ENCODE assay signal across 22 cellular contexts in the genomic region with DNA sequence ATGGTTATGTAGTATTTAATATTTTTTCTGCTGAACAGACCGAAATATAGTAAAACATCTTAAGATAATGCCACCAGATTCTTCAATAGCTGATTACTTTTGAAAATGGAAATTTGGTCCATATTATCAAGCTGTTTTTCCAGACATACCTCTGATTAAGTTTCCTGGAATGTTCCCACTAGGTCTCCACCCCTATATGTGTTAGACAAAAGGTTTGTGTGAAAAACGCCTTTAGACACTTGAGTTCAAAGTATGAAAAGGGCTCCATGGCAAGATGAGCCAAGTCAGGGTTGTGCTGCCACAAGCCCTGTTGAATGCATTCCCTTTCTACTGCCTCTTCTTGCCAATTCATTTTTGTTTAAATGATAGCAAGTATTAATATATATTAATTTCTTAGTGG. TPM values are rescaled to one million over a fixed set of nuclear protein-coding genes. Genes with fewer than 3 reads are reported as not detected.
DNase-seq lines count a peak whose midpoint lies in the region; ATAC-seq and TF ChIP-seq lines count a peak whose summit lies in the region.
"Had no signal": no experiment of that assay in that cellular context is flagged by ENCODE, and none has a peak within 500 bp of the region (broad histone marks: within the 10 kb centered on the region; RNA-seq: fewer than 3 reads in every experiment).

No MANE protein-coding gene starts in this region.

- H3K9ac ChIP-seq in smooth muscle cell (ENCODE audit: low read depth), result no peak overlapping the region
- H3K9ac ChIP-seq: KMS-11 had no signal

- peak overlapping the region; percentile 53 for H3K4me2 ChIP-seq in smooth muscle cell
- H3K4me2 ChIP-seq: KMS-11 had no signal

- no peaks in the 10 kb centered on the region for H4K20me1 ChIP-seq in smooth muscle cell (ENCODE audit: low read depth)

- peaks cover 30% of the 10 kb centered on the region for H3K4me1 ChIP-seq in foreskin keratinocyte
- peaks cover 6% of the 10 kb centered on the region for H3K4me1 ChIP-seq in smooth muscle cell (ENCODE audit: low read depth)
- H3K4me1 ChIP-seq in left ventricle myocardium inferior, result no peaks in the 10 kb centered on the region

- POLR2A ChIA-PET in activated CD4-positive, alpha-beta T cell treated with anti-CD3 and anti-CD28 coated beads, Interleukin-2, amount 10 ng/mL, durations not matched to agents 7 days and 5 days (lab: Charles Lee), result interaction anchor here (0.5 to 0.6 kb wide), 2 partner anchors 41 to 65 kb away, joined by 3 read pairs; no protein-coding TSS in a partner anchor

- H3K79me2 ChIP-seq in smooth muscle cell (ENCODE audit: low read depth), result peaks cover 12% of the 10 kb centered on the region

- ATAC-seq in foreskin keratinocyte, result peak; percentile 84
- ATAC-seq in activated T-helper 17 cell treated with anti-CD3 and anti-CD28 coated beads, Interleukin-2, amount 50 U/mL, for 72 hours (replicated peaks), result no peak
- ATAC-seq: HCT116; left lobe of liver; naive thymus-derived CD8-positive, alpha-beta T cell; Panc1 had no signal

- H2AFZ ChIP-seq in smooth muscle cell (ENCODE audit: low read depth), result no peak overlapping the region

- peaks cover 53% of the 10 kb centered on the region for H3K36me3 Mint-ChIP-seq in activated CD4-positive, alpha-beta T cell treated with anti-CD3 and anti-CD28 coated beads, Interleukin-2, amount 10 ng/mL, durations not matched to agents 7 days and 5 days (ENCODE audit: low read depth)
- peaks cover 94% of the 10 kb centered on the region for H3K36me3 Mint-ChIP-seq in activated T-helper 17 cell treated with anti-CD3 and anti-CD28 coated beads, Interleukin-2, amount 50 U/mL, for 72 hours (ENCODE audit: low read depth)

- H3F3A ChIP-seq in smooth muscle cell (ENCODE audit: low read depth), result no peaks in the 10 kb centered on the region

- H3K4me1 Mint-ChIP-seq in activated CD4-positive, alpha-beta T cell treated with anti-CD3 and anti-CD28 coated beads, Interleukin-2, amount 10 ng/mL, durations not matched to agents 7 days and 5 days, result peaks cover 13% of the 10 kb centered on the region
- peaks cover 7% of the 10 kb centered on the region for H3K4me1 Mint-ChIP-seq in activated T-helper 17 cell treated with anti-CD3 and anti-CD28 coated beads, Interleukin-2, amount 50 U/mL, for 72 hours

- H3K36me3 ChIP-seq in smooth muscle cell (ENCODE audit: low read depth), result peaks cover 12% of the 10 kb centered on the region
- H3K36me3 ChIP-seq in left ventricle myocardium inferior, result peaks cover 96% of the 10 kb centered on the region

- H3K27me3 Mint-ChIP-seq in activated CD4-positive, alpha-beta T cell treated with anti-CD3 and anti-CD28 coated beads, Interleukin-2, amount 10 ng/mL, durations not matched to agents 7 days and 5 days, result no peaks in the 10 kb centered on the region
- no peaks in the 10 kb centered on the region for H3K27me3 Mint-ChIP-seq in activated T-helper 17 cell treated with anti-CD3 and anti-CD28 coated beads, Interleukin-2, amount 50 U/mL, for 72 hours
- H3K27me3 Mint-ChIP-seq: CD4-positive, alpha-beta memory T cell; naive thymus-derived CD8-positive, alpha-beta T cell had no signal

- CTCF ChIA-PET in activated CD4-positive, alpha-beta T cell treated with anti-CD3 and anti-CD28 coated beads, Interleukin-2, amount 10 ng/mL, durations not matched to agents 7 days and 5 days (lab: Charles Lee), result interaction anchor here (1.6 kb wide), 1 partner anchor 10 kb away, joined by 4 read pairs; no protein-coding TSS in a partner anchor

- DNase-seq in activated CD4-positive, alpha-beta T cell treated with anti-CD3 and anti-CD28 coated beads, Interleukin-2, amount 10 ng/mL, durations not matched to agents 7 days and 5 days, result no peak
- no peak for DNase-seq in activated CD4-positive, alpha-beta T cell treated with anti-CD3 and anti-CD28 coated beads for 4 hours
- DNase-seq in astrocyte of the hippocampus (ENCODE audit: low read depth, low spot score) (peak; percentile 82), foreskin keratinocyte (peak; percentile 90 to 95), smooth muscle cell (lab: John Stamatoyannopoulos, UW; ENCODE audit: unreplicated experiment) (no peak), UCSD-AML1 (lab: John Stamatoyannopoulos, UW; ENCODE audit: unreplicated experiment) (no peak), left ventricle myocardium inferior (no peak)
- DNase-seq: 8988T; activated effector memory CD4-positive, alpha-beta T cell treated with Interleukin-2 at 50 U/mL for 16 hours; CD4-positive, alpha-beta memory T cell; naive thymus-derived CD8-positive, alpha-beta T cell; NCI-H1694; NCI-H524; stimulated activated CD4-positive, alpha-beta T cell treated with anti-CD3 and anti-CD28 coated beads, Interleukin-1b, Interleukin-23, amount 100 ng/mL, for 48 hours; WERI-Rb-1 had no signal

- peak overlapping the region; percentile 41 for H3K27ac Mint-ChIP-seq in activated CD4-positive, alpha-beta T cell treated with anti-CD3 and anti-CD28 coated beads, Interleukin-2, amount 10 ng/mL, durations not matched to agents 7 days and 5 days
- no peak overlapping the region for H3K27ac Mint-ChIP-seq in activated T-helper 17 cell treated with anti-CD3 and anti-CD28 coated beads, Interleukin-2, amount 50 U/mL, for 72 hours
- H3K27ac Mint-ChIP-seq: brain had no signal

- no peaks in the 10 kb centered on the region for H3K9me3 Mint-ChIP-seq in activated CD4-positive, alpha-beta T cell treated with anti-CD3 and anti-CD28 coated beads, Interleukin-2, amount 10 ng/mL, durations not matched to agents 7 days and 5 days
- H3K9me3 Mint-ChIP-seq in activated T-helper 17 cell treated with anti-CD3 and anti-CD28 coated beads, Interleukin-2, amount 50 U/mL, for 72 hours, result no peaks in the 10 kb centered on the region
- H3K9me3 Mint-ChIP-seq: CD4-positive, alpha-beta memory T cell; naive thymus-derived CD8-positive, alpha-beta T cell had no signal

- no peaks in the 10 kb centered on the region for H3K27me3 ChIP-seq in foreskin keratinocyte
- no peaks in the 10 kb centered on the region for H3K27me3 ChIP-seq in smooth muscle cell (ENCODE audit: low read depth)
- H3K27me3 ChIP-seq in left ventricle myocardium inferior (ENCODE audit: low read depth), result no peaks in the 10 kb centered on the region
- H3K27me3 ChIP-seq: suprapubic skin had no signal

- 76% methylated on average over 2 of the region's 2 CpGs for WGBS in smooth muscle cell (ENCODE audit: low lambda C conversion rate)

- TF ChIP-seq CTCF in foreskin keratinocyte (conservative IDR thresholded peaks at IDR 0.05), result no peak
- TF ChIP-seq CTCF in smooth muscle cell (IDR thresholded peaks at IDR 0.05; ENCODE audit: borderline replicate concordance, insufficient read depth, poor library complexity, severe bottlenecking), result no peak
- no peak for TF ChIP-seq CTCF in left ventricle myocardium inferior (IDR thresholded peaks at IDR 0.05; ENCODE audit: borderline replicate concordance)

- no peaks in the 10 kb centered on the region for H3K9me3 ChIP-seq in smooth muscle cell (replicated peaks; ENCODE audit: low read depth)
- no peaks in the 10 kb centered on the region for H3K9me3 ChIP-seq in left ventricle myocardium inferior (replicated peaks)
- H3K9me3 ChIP-seq: suprapubic skin had no signal

- intact Hi-C loops in left ventricle myocardium inferior (cut with micrococcal nuclease), result no loop called here

- H3K27ac ChIP-seq in foreskin keratinocyte (peak overlapping the region; percentile 86), smooth muscle cell (ENCODE audit: low read depth) (peak overlapping the region; percentile 70), left ventricle myocardium inferior (replicated peaks) (no peak overlapping the region)
- H3K27ac ChIP-seq: KMS-11, WERI-Rb-1 had no signal

- H3K4me3 ChIP-seq in smooth muscle cell, result no peak overlapping the region
- no peak overlapping the region for H3K4me3 ChIP-seq in left ventricle myocardium inferior
- H3K4me3 ChIP-seq: suprapubic skin had no signal

- no peak overlapping the region for H3K4me3 Mint-ChIP-seq in activated CD4-positive, alpha-beta T cell treated with anti-CD3 and anti-CD28 coated beads, Interleukin-2, amount 10 ng/mL, durations not matched to agents 7 days and 5 days
- no peak overlapping the region for H3K4me3 Mint-ChIP-seq in activated T-helper 17 cell treated with anti-CD3 and anti-CD28 coated beads, Interleukin-2, amount 50 U/mL, for 72 hours
- H3K4me3 Mint-ChIP-seq: brain; CD4-positive, alpha-beta memory T cell; naive thymus-derived CD8-positive, alpha-beta T cell had no signal

RNA-seq across cellular contexts. Expression of a gene that starts 52.7 kb away (rescaled TPM):
- 10 to 100 TPM; 34.8 to 38.8 TPM for total RNA-seq in activated CD4-positive, alpha-beta T cell treated with anti-CD3 and anti-CD28 coated beads, Interleukin-2, amount 10 ng/mL, durations not matched to agents 7 days and 5 days
- total RNA-seq in foreskin keratinocyte (29.7 and 29.8 TPM in 2 replicates), smooth muscle cell (19.6 and 29.4 TPM in 2 replicates), left ventricle myocardium inferior (24.7 TPM)
- polyA plus RNA-seq in foreskin keratinocyte (22.0 and 26.5 TPM in 2 replicates), smooth muscle cell (42.5 and 43.0 TPM in 2 replicates)
- 100 to 1,000 TPM in 1 of 2 donors, 10 to 100 TPM in 1; 62.0 to 135 TPM for total RNA-seq in activated T-helper 17 cell treated with anti-CD3 and anti-CD28 coated beads, Interleukin-2, amount 50 U/mL, for 72 hours

Comparison
In these comparisons a context has a peak if more than half of its experiments do, and no peak if none do; other contexts are left out.
1. DNase-seq: peak in astrocyte of the hippocampus (single experiment) and foreskin keratinocyte (2 of 2); none in activated CD4-positive, alpha-beta T cell treated with anti-CD3 and anti-CD28 coated beads, Interleukin-2, amount 10 ng/mL, durations not matched to agents 7 days and 5 days (single experiment), activated CD4-positive, alpha-beta T cell treated with anti-CD3 and anti-CD28 coated beads for 4 hours (0 of 2), smooth muscle cell (single experiment), UCSD-AML1 (single experiment) and left ventricle myocardium inferior (single experiment).